ENCODE assay signal across 9 cellular contexts in the genomic region with DNA sequence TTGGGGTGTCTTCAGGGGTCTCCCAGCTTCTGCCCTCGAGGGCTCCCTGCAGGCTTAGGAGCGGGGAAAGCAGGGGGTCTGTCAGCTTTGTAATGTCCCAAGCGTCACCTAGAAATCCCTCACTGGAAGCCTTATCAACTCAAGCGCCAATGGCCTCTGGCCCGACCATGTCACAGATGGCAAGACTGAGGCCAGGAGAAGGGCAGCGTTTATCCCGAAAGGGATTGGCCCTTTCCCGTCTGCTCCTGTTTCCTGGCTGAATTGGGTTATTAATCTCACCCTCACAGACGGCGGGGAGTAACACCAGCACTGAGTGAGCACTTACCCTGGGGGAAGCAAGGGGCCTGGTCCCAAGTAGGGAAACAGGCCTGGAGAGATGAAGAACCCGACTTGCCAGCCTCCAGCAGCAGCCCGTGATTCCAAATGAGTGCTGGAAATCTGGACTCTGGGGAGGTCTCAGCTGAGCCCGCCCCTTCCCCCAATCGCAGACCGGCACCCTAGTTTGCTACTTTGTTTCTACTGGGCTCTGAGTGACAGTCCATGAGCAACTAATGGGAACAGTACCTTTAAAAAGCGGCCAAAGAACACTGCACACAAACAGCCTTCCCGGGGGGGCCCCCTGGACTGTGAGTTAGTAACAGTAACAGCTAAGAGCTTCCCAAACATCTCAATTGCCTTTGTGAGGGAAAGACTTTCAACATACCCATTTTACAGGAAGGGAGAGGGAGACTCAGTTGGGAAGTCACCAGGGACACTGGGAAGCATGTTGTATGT. TPM values are rescaled to one million over a fixed set of nuclear protein-coding genes. Genes with fewer than 3 reads are reported as not detected.
DNase-seq lines count a peak whose midpoint lies in the region; ATAC-seq, FAIRE-seq and TF ChIP-seq lines count a peak whose summit lies in the region.
"Had no signal": no experiment of that assay in that cellular context is flagged by ENCODE, and none has a peak within 500 bp of the region (broad histone marks: within the 10 kb centered on the region; RNA-seq: fewer than 3 reads in every experiment).

No MANE protein-coding gene starts in this region.

- BruUV-seq in K562 (replicated peaks; lab: Mats Ljungman, UMichigan) = no TSS peak

- no peak overlapping the region for H2AFZ ChIP-seq in Loucy (ENCODE audit: low read length)
- H2AFZ ChIP-seq in K562 (ENCODE audit: low read depth, low read length) = no peak overlapping the region

- H4K20me1 ChIP-seq in Loucy (ENCODE audit: insufficient read depth, low read length, poor library complexity, severe bottlenecking) = peaks cover 24% of the 10 kb centered on the region
- H4K20me1 ChIP-seq in K562 (replicated peaks; ENCODE audit: control insufficient read depth, insufficient read depth, low read length) = peaks cover 11% of the 10 kb centered on the region

- H3K9me3 ChIP-seq in Loucy (ENCODE audit: insufficient read depth, low read depth, low read length) (no peaks in the 10 kb centered on the region), K562 (replicated peaks; ENCODE audit: control insufficient read depth, insufficient read depth, low read depth, low read length) (no peaks in the 10 kb centered on the region), muscle layer of colon (ENCODE audit: low read length) (no peaks in the 10 kb centered on the region), uterus (no peaks in the 10 kb centered on the region)

- intact Hi-C loops in K562 (cut with micrococcal nuclease) (loop anchor here (2.0 to 5.0 kb wide), 3 partner anchors 77 to 183 kb away; no protein-coding TSS in a partner anchor), uterus (cut with DNase I; ENCODE audit: low total_unique reads) (loop anchor here (10.0 kb wide), 1 partner anchor 195 kb away; no protein-coding TSS in a partner anchor)

- H3K9ac ChIP-seq in Loucy (ENCODE audit: low read depth, low read length, poor library complexity, severe bottlenecking) = peak overlapping the region; percentile 82
- H3K9ac ChIP-seq in K562 (ENCODE audit: insufficient read depth in 1 of 2, low read depth in 2 of 2, low read length in 2 of 2) = peak overlapping the region in 1 of 2 experiments; percentile 47; a peak in 1 of 4 replicates
- H3K9ac ChIP-seq in muscle layer of colon (ENCODE audit: low read length) = no peak overlapping the region

- no peak for ATAC-seq in K562
- no peak for ATAC-seq in omental fat pad (ENCODE audit: low FRiP score)
- ATAC-seq: naive thymus-derived CD8-positive, alpha-beta T cell had no signal

- POLR2A ChIA-PET in K562 (lab: Yijun Ruan, JAX) = interaction anchor here (0.7 to 3.0 kb wide), 4 partner anchors 10 to 341 kb away, joined by 3 to 9 read pairs (median 4); no protein-coding TSS in a partner anchor

- H3K4me3 ChIP-seq in Loucy (ENCODE audit: low read length, poor library complexity, severe bottlenecking) = peak overlapping the region; percentile 96
- no peak overlapping the region for H3K4me3 ChIP-seq in K562
- no peak overlapping the region for H3K4me3 ChIP-seq in muscle layer of colon (ENCODE audit: low read depth in 1 of 2, low read length in 2 of 2)
- H3K4me3 ChIP-seq in uterus = no peak overlapping the region

- no peak for TF ChIP-seq RAD21 in K562 (CRISPR knock-in tag; conservative IDR thresholded peaks at IDR 0.05 in 1 of 2, IDR thresholded peaks at IDR 0.05 in 1 of 2)

- in situ Hi-C loops in K562 (cut with MboI) = no loop called here

- H3K4me1 ChIP-seq in Loucy (ENCODE audit: insufficient read depth, low read length, poor library complexity, severe bottlenecking) (peaks cover 26% of the 10 kb centered on the region), K562 (replicated peaks in 1 of 2; ENCODE audit: control insufficient read depth in 2 of 2, insufficient read depth in 2 of 2, low read length in 2 of 2) (peaks cover 23 to 56% of the 10 kb centered on the region in 2 experiments), muscle layer of colon (ENCODE audit: insufficient read depth, low read length) (peaks cover 27% of the 10 kb centered on the region), uterus (peaks cover 0 to 20% of the 10 kb centered on the region in 2 donors)

- no peaks in the 10 kb centered on the region for H3F3A ChIP-seq in Loucy (ENCODE audit: low read depth)

- H3K27ac ChIP-seq in K562 (ENCODE audit: extremely low read depth, low read depth, low read length) = no peak overlapping the region
- H3K27ac ChIP-seq in muscle layer of colon (ENCODE audit: low read depth, low read length) = peak overlapping the region; percentile 93
- H3K27ac ChIP-seq in uterus = peak overlapping the region; percentile 92 to 96

- H3K36me3 ChIP-seq in Loucy (ENCODE audit: insufficient read depth, low read length) (no peaks in the 10 kb centered on the region), K562 (ENCODE audit: control insufficient read depth, insufficient read depth, low read length) (no peaks in the 10 kb centered on the region), muscle layer of colon (ENCODE audit: insufficient read depth, low read length) (no peaks in the 10 kb centered on the region), uterus (no peaks in the 10 kb centered on the region)

- H3K9me1 ChIP-seq in K562 (ENCODE audit: control insufficient read depth, insufficient read depth, low read length) = no peaks in the 10 kb centered on the region

- H3K27me3 ChIP-seq in Loucy (ENCODE audit: insufficient read depth, low read length, poor library complexity, severe bottlenecking) = no peaks in the 10 kb centered on the region
- no peaks in the 10 kb centered on the region for H3K27me3 ChIP-seq in K562 (ENCODE audit: control insufficient read depth in 2 of 2, insufficient read depth in 2 of 2, low read length in 2 of 2)
- no peaks in the 10 kb centered on the region for H3K27me3 ChIP-seq in muscle layer of colon (ENCODE audit: control insufficient read depth in 1 of 2, insufficient read depth in 2 of 2, low read length in 2 of 2)
- no peaks in the 10 kb centered on the region for H3K27me3 ChIP-seq in uterus

- TF ChIP-seq CTCF in Loucy (conservative IDR thresholded peaks at IDR 0.05; ENCODE audit: low read length) (no peak), K562 (IDR thresholded peaks at IDR 0.05 in 2 of 3, conservative IDR thresholded peaks at IDR 0.05 in 1 of 3; ENCODE audit: insufficient read depth in 2 of 3, low read depth in 1 of 3, low read length in 3 of 3) (no peak), uterus (IDR thresholded peaks at IDR 0.05) (no peak), omental fat pad (IDR thresholded peaks at IDR 0.05) (no peak)

- no peak for FAIRE-seq in K562 (lab: Jason Lieb, UNC)
- FAIRE-seq: islet of Langerhans had no signal

- H3K79me2 ChIP-seq in Loucy (ENCODE audit: insufficient read depth, low read length) = peaks cover 25% of the 10 kb centered on the region
- peaks cover 27% of the 10 kb centered on the region for H3K79me2 ChIP-seq in K562 (ENCODE audit: control insufficient read depth, insufficient read depth, low read length)

- CTCF ChIA-PET in K562 (lab: Yijun Ruan, JAX; ENCODE audit: low intra/inter-chr PET ratio) = interaction anchor here (0.7 to 1.5 kb wide), 2 partner anchors 112 to 203 kb away, joined by 4 to 9 read pairs; no protein-coding TSS in a partner anchor

- TF ChIP-seq EP300 in K562 (IDR thresholded peaks at IDR 0.05; ENCODE audit: low read length) = no peak

- no peak for DNase-seq in K562 (ENCODE audit: extremely low read depth in 1 of 4, low spot score in 3 of 4)
- no peak for DNase-seq in uterus
- DNase-seq in LoVo (ENCODE audit: low spot score) = no peak
- no peak for DNase-seq in COLO829 (ENCODE audit: low spot score)
- DNase-seq in omental fat pad (ENCODE audit: low spot score) = no peak

- H3K4me2 ChIP-seq in Loucy (ENCODE audit: low read depth, low read length, poor library complexity, severe bottlenecking) = peak overlapping the region; percentile 98
- H3K4me2 ChIP-seq in K562 (ENCODE audit: insufficient read depth, low read length) = no peak overlapping the region

- no peaks in the 10 kb centered on the region for H3K9me2 ChIP-seq in Loucy (replicated peaks; ENCODE audit: low read depth, low read length)

- TF ChIP-seq POLR2A in K562 (conservative IDR thresholded peaks at IDR 0.05) (no peak), uterus (IDR thresholded peaks at IDR 0.05) (no peak)

- 73% methylated on average over 16 of the region's 17 CpGs for WGBS in K562 (ENCODE audit: insufficient coverage, low coverage, missing lambda C conversion rate)

TF ChIP-seq in K562, 482 proteins besides CTCF, POLR2A, EP300 and RAD21 (continues in another document):
- no peak for TF ChIP-seq CBX3 (IDR thresholded peaks at IDR 0.05; ENCODE audit: borderline replicate concordance in 1 of 2, low read length in 2 of 2)

RNA-seq across cellular contexts. Expression of a gene that starts 2.1 kb away (rescaled TPM):
- total RNA-seq in K562 (2011; cell fraction: chromatin; rRNA removed; ENCODE audit: low replicate concordance) = 66.7 and 165 TPM in 2 replicates
- 51.9 and 54.2 TPM in 2 replicates for total RNA-seq in K562 (2011; cell fraction: nucleolus; rRNA removed)
- total RNA-seq in K562 (2011; cell fraction: nucleoplasm; rRNA removed) = 57.6 and 83.1 TPM in 2 replicates
- 18.2 and 22.3 TPM in 2 replicates for total RNA-seq in K562 (2014; rRNA removed)
- 2.8 and 4.1 TPM in 2 replicates for total RNA-seq in K562 (2014; rRNA removed; fragmentation: Illumina TruSeq; extraction: Trizol)
- total RNA-seq in K562 (2015; rRNA removed; fragmentation: Illumina TruSeq; extraction: Trizol) = 8.1 and 8.4 TPM in 2 replicates
- 124 and 126 TPM in 2 replicates for total RNA-seq in K562 (2021)
- polyA plus RNA-seq in K562 (2011; rRNA removed) = 3.1 and 4.2 TPM in 2 replicates
- polyA plus RNA-seq in K562 (2011; cell fraction: cytosol; rRNA removed) = 4.1 and 9.7 TPM in 2 replicates
- polyA plus RNA-seq in K562 (2011; cell fraction: nucleus; rRNA removed) = 20.4 and 29.6 TPM in 2 replicates
- 56.5 and 65.0 TPM in 2 replicates for polyA plus RNA-seq in K562 (2012)
- polyA plus RNA-seq in K562 (2014; fragmentation: Illumina TruSeq; extraction: Trizol) = 22.6 and 36.3 TPM in 2 replicates
- polyA plus RNA-seq in K562 (2014; fragmentation: Nextera tagmentation; extraction: Ambion mirVana) = under 1 TPM; 0.18 to 0.20 TPM
- polyA plus RNA-seq in K562 (2014; rRNA removed) = 24.9 and 29.2 TPM in 2 replicates
- polyA minus RNA-seq in K562 (2011; rRNA and poly(A)+ RNA removed) = 7.3 and 9.9 TPM in 2 replicates
- polyA minus RNA-seq in K562 (2011; cell fraction: cytosol; rRNA and poly(A)+ RNA removed) = 27.1 and 60.8 TPM in 2 replicates
- polyA minus RNA-seq in K562 (2011; cell fraction: nucleus; rRNA and poly(A)+ RNA removed) = 18.8 and 19.2 TPM in 2 replicates
- 100 to 1,000 TPM in 2 of 4 donors, 10 to 100 TPM in 2; 65.1 to 436 (median 102) TPM for total RNA-seq in uterus
- 10 to 100 TPM; 53.4 to 85.3 (median 71.9) TPM for total RNA-seq in omental fat pad
